12 cellular contexts compared by ENCODE assay signal in genomic region chr6:159063549-159063948, GRCh38. TPM values are rescaled to one million over a fixed set of nuclear protein-coding genes. Genes with fewer than 3 reads are reported as not detected.
DNase-seq lines count a peak whose midpoint lies in the region; ATAC-seq and TF ChIP-seq lines count a peak whose summit lies in the region.
"Had no signal": no experiment of that assay in that cellular context is flagged by ENCODE, and none has a peak within 500 bp of the region (broad histone marks: within the 10 kb centered on the region; RNA-seq: fewer than 3 reads in every experiment).

No MANE protein-coding gene starts in this region.

- no peak overlapping the region for H2BK5ac ChIP-seq in trophoblast cell (ENCODE audit: low read depth, low read length, poor library complexity)

- intact Hi-C loops in CD4-positive, alpha-beta memory T cell (cut with micrococcal nuclease), result loop anchor here (2.0 kb wide), 1 partner anchor 15 kb away; no protein-coding TSS in a partner anchor
- intact Hi-C loops in colonic mucosa (cut with DNase I), result no loop called here
- intact Hi-C loops in ovary (cut with DNase I), result no loop called here

- no peak for DNase-seq in CD4-positive, alpha-beta memory T cell
- DNase-seq in HL-60 (ENCODE audit: low read depth in 1 of 2, low spot score in 1 of 2) (no peak), colonic mucosa (no peak), trophoblast cell (no peak), ovary (no peak), NCI-H1436 treated with DMSO at 0.1 percent for 48 hours (lab: John Stamatoyannopoulos, UW) (no peak)
- DNase-seq: foreskin keratinocyte, NCI-H146, NCI-H510A, substantia nigra had no signal

- ATAC-seq in GM19455 (IDR thresholded peaks at IDR 0.05; ENCODE audit: unreplicated experiment), result no peak
- ATAC-seq: foreskin keratinocyte had no signal

- peaks cover 69 to 96% (median 82%) of the 10 kb centered on the region in 4 donors for H3K4me1 Mint-ChIP-seq in CD4-positive, alpha-beta memory T cell

- TF ChIP-seq POLR2A in ovary (IDR thresholded peaks at IDR 0.05), result no peak

- H3K14ac ChIP-seq in trophoblast cell (ENCODE audit: low read length), result no peak overlapping the region

- no peak overlapping the region for H2BK120ac ChIP-seq in trophoblast cell (ENCODE audit: insufficient read depth, low read length, poor library complexity)

- no peak overlapping the region for H2AK5ac ChIP-seq in trophoblast cell (ENCODE audit: low read length)

- H3K27ac ChIP-seq in CD4-positive, alpha-beta memory T cell (ENCODE audit: low read depth, low read length), result peak overlapping the region; percentile 57
- H3K27ac ChIP-seq in HL-60 (replicated peaks) (peak overlapping the region; percentile 82), colonic mucosa (peak overlapping the region; percentile 30), trophoblast cell (ENCODE audit: low read depth, low read length) (no peak overlapping the region), ovary (no peak overlapping the region)
- H3K27ac ChIP-seq: foreskin keratinocyte, parathyroid adenoma had no signal

- CTCF ChIA-PET in CD4-positive, alpha-beta memory T cell (lab: Charles Lee; ENCODE audit: partially characterized antibody), result interaction anchor here (0.8 to 4.6 kb wide), 10 partner anchors 10 to 71 kb away, joined by 3 to 74 read pairs (median 14); partner anchors contain the start of gene TAGAP

- no CpG with 5 or more reads among the region's 6 CpGs for WGBS in trophoblast cell (ENCODE audit: extremely low coverage, insufficient coverage, insufficient read length)
- 91 to 93% (median 92%) methylated on average over 6 of the region's 6 CpGs for WGBS in ovary, 3 donors

- no peaks in the 10 kb centered on the region for H3K79me2 ChIP-seq in trophoblast cell (ENCODE audit: control insufficient read depth, insufficient read depth, low read length, poor library complexity)
- H3K79me2 ChIP-seq: parathyroid adenoma had no signal

- no peaks in the 10 kb centered on the region for H3K27me3 ChIP-seq in CD4-positive, alpha-beta memory T cell (ENCODE audit: insufficient read depth, low read length)
- H3K27me3 ChIP-seq in HL-60 (ENCODE audit: insufficient read depth, poor library complexity, severe bottlenecking) (no peaks in the 10 kb centered on the region), colonic mucosa (no peaks in the 10 kb centered on the region), trophoblast cell (ENCODE audit: insufficient read depth, low read length) (no peaks in the 10 kb centered on the region), ovary (no peaks in the 10 kb centered on the region)

- H3K23ac ChIP-seq in trophoblast cell (ENCODE audit: low read length), result peak overlapping the region; percentile 14

- H3K27me3 Mint-ChIP-seq in CD4-positive, alpha-beta memory T cell, result no peaks in the 10 kb centered on the region

- H2AFZ ChIP-seq in trophoblast cell (ENCODE audit: insufficient read depth, low read length, poor library complexity), result no peak overlapping the region
- H2AFZ ChIP-seq: parathyroid adenoma had no signal

- no peak overlapping the region for H3K4me2 ChIP-seq in trophoblast cell (ENCODE audit: low read length)

- H2BK12ac ChIP-seq in trophoblast cell (ENCODE audit: low read length), result no peak overlapping the region

- H4K12ac ChIP-seq in trophoblast cell (ENCODE audit: low read depth, low read length), result no peak overlapping the region

- peak overlapping the region; percentile 88 to 99 (median 98) for H3K27ac Mint-ChIP-seq in CD4-positive, alpha-beta memory T cell

- no peak overlapping the region for H3K4ac ChIP-seq in trophoblast cell (ENCODE audit: low read depth, low read length)

- peaks cover 0 to 2% (median 0%) of the 10 kb centered on the region in 8 donors for H3K9me3 Mint-ChIP-seq in CD4-positive, alpha-beta memory T cell

- no peak overlapping the region for H3K4me3 ChIP-seq in CD4-positive, alpha-beta memory T cell (ENCODE audit: low read length in 2 of 2)
- no peak overlapping the region for H3K4me3 ChIP-seq in HL-60 (replicated peaks; ENCODE audit: insufficient read depth, low read length)
- H3K4me3 ChIP-seq in colonic mucosa, result no peak overlapping the region
- no peak overlapping the region for H3K4me3 ChIP-seq in trophoblast cell (ENCODE audit: low read depth, low read length)
- H3K4me3 ChIP-seq in ovary, result no peak overlapping the region

- H3K18ac ChIP-seq in trophoblast cell (ENCODE audit: low read length), result no peak overlapping the region

- peaks cover 83% of the 10 kb centered on the region for H3K4me1 ChIP-seq in CD4-positive, alpha-beta memory T cell (ENCODE audit: insufficient read depth, low read length)
- H3K4me1 ChIP-seq in colonic mucosa, result no peaks in the 10 kb centered on the region
- no peaks in the 10 kb centered on the region for H3K4me1 ChIP-seq in trophoblast cell (ENCODE audit: control insufficient read depth in 1 of 2, insufficient read depth in 2 of 2, low read length in 2 of 2)
- no peaks in the 10 kb centered on the region for H3K4me1 ChIP-seq in ovary (ENCODE audit: insufficient read depth)
- H3K4me1 ChIP-seq: foreskin keratinocyte, parathyroid adenoma had no signal

- no peak for TF ChIP-seq CTCF in HL-60 (IDR thresholded peaks at IDR 0.05; ENCODE audit: insufficient read depth, low read length)
- TF ChIP-seq CTCF in colonic mucosa (IDR thresholded peaks at IDR 0.05), result no peak
- TF ChIP-seq CTCF in ovary (IDR thresholded peaks at IDR 0.05), result no peak

- POLR2A ChIA-PET in CD4-positive, alpha-beta memory T cell (lab: Charles Lee; ENCODE audit: partially characterized antibody), result interaction anchor here (0.6 to 17.1 kb wide), 18 partner anchors 10 to 260 kb away, joined by 3 to 564 read pairs (median 18); partner anchors contain the start of gene TAGAP

- TF ChIP-seq EP300 in ovary (IDR thresholded peaks at IDR 0.05), result no peak

- H3K36me3 ChIP-seq in CD4-positive, alpha-beta memory T cell (ENCODE audit: insufficient read depth, low read length), result no peaks in the 10 kb centered on the region
- H3K36me3 ChIP-seq in colonic mucosa (no peaks in the 10 kb centered on the region), trophoblast cell (ENCODE audit: control insufficient read depth in 1 of 2, insufficient read depth in 2 of 2, low read length in 2 of 2) (no peaks in the 10 kb centered on the region), ovary (no peaks in the 10 kb centered on the region)

- H4K91ac ChIP-seq in trophoblast cell (ENCODE audit: low read depth, low read length), result no peak overlapping the region

- H3K9me3 ChIP-seq in CD4-positive, alpha-beta memory T cell (ENCODE audit: control insufficient read depth in 1 of 2, low read length in 2 of 2), result no peaks in the 10 kb centered on the region
- H3K9me3 ChIP-seq in colonic mucosa (no peaks in the 10 kb centered on the region), trophoblast cell (ENCODE audit: insufficient read depth, low read depth, low read length) (peaks cover 11% of the 10 kb centered on the region), ovary (no peaks in the 10 kb centered on the region)

- H3K4me3 Mint-ChIP-seq in CD4-positive, alpha-beta memory T cell, result peak overlapping the region in 6 of 8 donors; percentile 39 to 80 (median 76)

- no peaks in the 10 kb centered on the region for H3K36me3 Mint-ChIP-seq in CD4-positive, alpha-beta memory T cell

- H4K8ac ChIP-seq in trophoblast cell (ENCODE audit: low read depth, low read length), result no peak overlapping the region

- H3K9ac ChIP-seq in colonic mucosa (ENCODE audit: low read depth in 2 of 2, low read length in 2 of 2) (no peak overlapping the region), trophoblast cell (ENCODE audit: low read length) (no peak overlapping the region)
- H3K9ac ChIP-seq: parathyroid adenoma had no signal

- H3K79me1 ChIP-seq in trophoblast cell (ENCODE audit: low read length), result no peaks in the 10 kb centered on the region

RNA-seq across cellular contexts. Expression of gene TAGAP, which starts 18.8 kb away (rescaled TPM):
- total RNA-seq in CD4-positive, alpha-beta memory T cell, result 100 to 1,000 TPM; 160 to 161 TPM
- 100 to 1,000 TPM; 215 to 276 TPM for polyA plus RNA-seq in CD4-positive, alpha-beta memory T cell
- total RNA-seq in colonic mucosa (1 to 10 TPM; 1.1 to 2.3 TPM), ovary (1 to 10 TPM in 5 of 7 donors, under 1 TPM in 2; 0.58 to 2.3 (median 1.4) TPM)
- not detected in 2 replicates for polyA plus RNA-seq in trophoblast cell (2013)
- 1 to 10 TPM in 1 of 2 donors, under 1 TPM in 1; 0.65 to 5.1 TPM for polyA plus RNA-seq in ovary

Comparison
In these comparisons a context has a peak if more than half of its experiments do, and no peak if none do; other contexts are left out.
1. H3K27ac ChIP-seq: peak in CD4-positive, alpha-beta memory T cell (single experiment), HL-60 (single experiment) and colonic mucosa (single experiment); none in trophoblast cell (single experiment) and ovary (0 of 2).
2. RNA of gene TAGAP, which starts 18.8 kb away (total RNA-seq): 160 to 161 TPM in CD4-positive, alpha-beta memory T cell; 1.1 to 2.3 TPM in colonic mucosa and 0.58 to 2.3 TPM in ovary; every median in the first group is over 10 times any median in the second.